17 cellular contexts compared by ENCODE assay signal in genomic region chr1:245377854-245378253, GRCh38.
"Had no signal": no experiment of that assay in that cellular context is flagged by ENCODE, and none has a peak within 500 bp of the region (broad histone marks: within the 10 kb centered on the region; RNA-seq: fewer than 3 reads in every experiment).

No MANE protein-coding gene starts in this region.

- H3K27ac ChIP-seq: adrenal gland, colonic mucosa, esophagus squamous epithelium, skin epidermis, upper lobe of right lung had no signal

- DNase-seq: activated CD4-positive, alpha-beta memory T cell treated with anti-CD3 and anti-CD28 coated beads, Interleukin-2, amount 10 ng/mL, durations not matched to agents 7 days and 5 days; activated CD4-positive, CD25-positive, alpha-beta regulatory T cell treated with anti-CD3 and anti-CD28 coated beads, Interleukin-2, amount 50 U/mL, for 72 hours; adrenal gland; colonic mucosa; esophagus squamous epithelium; glutamatergic neuron; hypothalamus; mesenchymal stem cell; nephron progenitor cell; occipital lobe; right cardiac atrium; stimulated activated CD4-positive, alpha-beta T cell treated with anti-CD3 and anti-CD28 coated beads, Interleukin-4, amount 100 ng/mL, for 24 hours; T-helper 9 cell; upper lobe of right lung had no signal

- ATAC-seq: right cardiac atrium, upper lobe of right lung had no signal

- H3K4me1 ChIP-seq: adrenal gland, colonic mucosa, esophagus squamous epithelium, upper lobe of right lung had no signal

- H3K27ac Mint-ChIP-seq: activated CD4-positive, alpha-beta memory T cell treated with anti-CD3 and anti-CD28 coated beads, Interleukin-2, amount 10 ng/mL, durations not matched to agents 7 days and 5 days; nephron progenitor cell; progenitor cell of endocrine pancreas; stimulated activated naive CD8-positive, alpha-beta T cell treated with anti-CD3 and anti-CD28 coated beads, Interleukin-15, Interleukin-2, amounts not matched to agents 100 ng/mL and 50 ng/mL, for 24 hours had no signal

- H3K4me3 Mint-ChIP-seq: activated CD4-positive, alpha-beta memory T cell treated with anti-CD3 and anti-CD28 coated beads, Interleukin-2, amount 10 ng/mL, durations not matched to agents 7 days and 5 days; nephron progenitor cell; stimulated activated naive CD8-positive, alpha-beta T cell treated with anti-CD3 and anti-CD28 coated beads, Interleukin-15, Interleukin-2, amounts not matched to agents 100 ng/mL and 50 ng/mL, for 24 hours had no signal

- H3K4me3 ChIP-seq: adrenal gland, colonic mucosa, esophagus squamous epithelium, skin epidermis, upper lobe of right lung had no signal

- H3K4me1 Mint-ChIP-seq: activated CD4-positive, alpha-beta memory T cell treated with anti-CD3 and anti-CD28 coated beads, Interleukin-2, amount 10 ng/mL, durations not matched to agents 7 days and 5 days had no signal

- H3K9me3 Mint-ChIP-seq: activated CD4-positive, alpha-beta memory T cell treated with anti-CD3 and anti-CD28 coated beads, Interleukin-2, amount 10 ng/mL, durations not matched to agents 7 days and 5 days; stimulated activated naive CD8-positive, alpha-beta T cell treated with anti-CD3 and anti-CD28 coated beads, Interleukin-15, Interleukin-2, amounts not matched to agents 100 ng/mL and 50 ng/mL, for 24 hours had no signal

- H3K27me3 Mint-ChIP-seq: activated CD4-positive, alpha-beta memory T cell treated with anti-CD3 and anti-CD28 coated beads, Interleukin-2, amount 10 ng/mL, durations not matched to agents 7 days and 5 days had no signal

- H3K36me3 ChIP-seq: adrenal gland, colonic mucosa, esophagus squamous epithelium, upper lobe of right lung had no signal

- H3K9me3 ChIP-seq: adrenal gland, colonic mucosa, esophagus squamous epithelium, upper lobe of right lung had no signal

- H3K27me3 ChIP-seq: adrenal gland, colonic mucosa, esophagus squamous epithelium, upper lobe of right lung had no signal
